Comparison of ENCODE assay signal across 23 cellular contexts in genomic region chr19:6098574-6098973, GRCh38. TPM values are rescaled to one million over a fixed set of nuclear protein-coding genes. Genes with fewer than 3 reads are reported as not detected.
A peak's percentile ranks its signal among the peaks of the same experiment; 100 is the strongest.
DNase-seq lines count a peak whose midpoint lies in the region; ATAC-seq and TF ChIP-seq lines count a peak whose summit lies in the region.
"Had no signal": no experiment of that assay in that cellular context is flagged by ENCODE, and none has a peak within 500 bp of the region (broad histone marks: within the 10 kb centered on the region; RNA-seq: fewer than 3 reads in every experiment).

No MANE protein-coding gene starts in this region.

- H3K56ac ChIP-seq in mesendoderm (ENCODE audit: low read length), result no peak overlapping the region

- H3K4me1 ChIP-seq in gastroesophageal sphincter (peaks cover 21 to 94% (median 48%) of the 10 kb centered on the region in 3 donors), tibial nerve (peaks cover 0 to 62% (median 7%) of the 10 kb centered on the region in 4 donors), mesendoderm (ENCODE audit: control insufficient read depth, low read depth, low read length) (no peaks in the 10 kb centered on the region)

- no peak overlapping the region for H2BK120ac ChIP-seq in mesendoderm (ENCODE audit: low read depth, low read length)

- peaks cover 9% of the 10 kb centered on the region for H3K27me3 Mint-ChIP-seq in nephron progenitor cell (ENCODE audit: low read depth, poor library complexity)
- H3K27me3 Mint-ChIP-seq: effector memory CD8-positive, alpha-beta T cell; naive B cell had no signal

- no peaks in the 10 kb centered on the region for H3K79me2 ChIP-seq in mesendoderm (ENCODE audit: control insufficient read depth, insufficient read depth, low read length)

- no peak for TF ChIP-seq CTCF in gastroesophageal sphincter (IDR thresholded peaks at IDR 0.05)
- no peak for TF ChIP-seq CTCF in nephron progenitor cell (IDR thresholded peaks at IDR 0.05)
- no peak for TF ChIP-seq CTCF in tibial nerve (IDR thresholded peaks at IDR 0.05)

- H3K36me3 ChIP-seq in gastroesophageal sphincter (no peaks in the 10 kb centered on the region), tibial nerve (no peaks in the 10 kb centered on the region), mesendoderm (ENCODE audit: control insufficient read depth, insufficient read depth, low read length) (no peaks in the 10 kb centered on the region)
- H3K36me3 ChIP-seq: Peyer's patch had no signal

- H3K27ac Mint-ChIP-seq in nephron progenitor cell, result peak overlapping the region; percentile 83
- H3K27ac Mint-ChIP-seq: effector memory CD8-positive, alpha-beta T cell; naive B cell had no signal

- no peak overlapping the region for H3K18ac ChIP-seq in mesendoderm (ENCODE audit: low read length)

- peaks cover 13% of the 10 kb centered on the region for H3K36me3 Mint-ChIP-seq in nephron progenitor cell (ENCODE audit: low read depth)

- no peak overlapping the region for H2BK15ac ChIP-seq in mesendoderm (replicated peaks; ENCODE audit: low read depth)

- H3K9me3 Mint-ChIP-seq in nephron progenitor cell, result peaks cover 12% of the 10 kb centered on the region

- no peak overlapping the region for H2AK5ac ChIP-seq in mesendoderm (ENCODE audit: low read length)

- H3K27ac ChIP-seq in caudate nucleus (ENCODE audit: low read depth, low read length) (peak overlapping the region; percentile 80), gastroesophageal sphincter (peak overlapping the region; percentile 72 to 97 (median 92)), tibial nerve (peak overlapping the region; percentile 46 to 80 (median 72)), mesendoderm (ENCODE audit: low read depth, low read length) (no peak overlapping the region)

- no peak overlapping the region for H4K8ac ChIP-seq in mesendoderm (ENCODE audit: low read depth, low read length)

- no peak overlapping the region for H2BK5ac ChIP-seq in mesendoderm (ENCODE audit: low read length)

- H3K4me1 Mint-ChIP-seq in nephron progenitor cell, result peaks cover 46% of the 10 kb centered on the region

- DNase-seq in caudate nucleus (lab: John Stamatoyannopoulos, UW) (peak in 5 of 61 donors; percentile 5 to 41 (median 20)), nephron progenitor cell (no peak), tibial nerve (ENCODE audit: low spot score in 2 of 2) (no peak), mesendoderm (no peak), islet precursor cell (no peak)
- no peak for DNase-seq in activated CD4-positive, alpha-beta T cell treated with anti-CD3 and anti-CD28 coated beads for 48 hours
- DNase-seq: activated CD4-positive, alpha-beta T cell treated with anti-CD3 and anti-CD28 coated beads for 1 hour; central memory CD4-positive, alpha-beta T cell; COR-L47; effector memory CD8-positive, alpha-beta T cell; IMR-90; left cardiac atrium; naive B cell; NCI-H1694 treated with DMSO at 0.1 percent for 48 hours; Peyer's patch; posterior cingulate gyrus; stimulated activated CD4-positive, alpha-beta T cell treated with anti-CD3 and anti-CD28 coated beads, Interleukin-12 subunit alpha, Interleukin-12 subunit beta, amount 100 ng/mL, for 4 hours had no signal

- H3K4me3 ChIP-seq in gastroesophageal sphincter (no peak overlapping the region), tibial nerve (no peak overlapping the region), mesendoderm (ENCODE audit: low read length) (no peak overlapping the region)
- H3K4me3 ChIP-seq: Peyer's patch had no signal

- TF ChIP-seq POLR2A in gastroesophageal sphincter (IDR thresholded peaks at IDR 0.05), result no peak
- no peak for TF ChIP-seq POLR2A in tibial nerve (IDR thresholded peaks at IDR 0.05)

- no peak overlapping the region for H3K23ac ChIP-seq in mesendoderm (ENCODE audit: low read length)

- H3K9me3 ChIP-seq in gastroesophageal sphincter, result no peaks in the 10 kb centered on the region
- H3K9me3 ChIP-seq in tibial nerve, result no peaks in the 10 kb centered on the region
- H3K9me3 ChIP-seq: Peyer's patch had no signal

- ATAC-seq in gastroesophageal sphincter, result peak; percentile 51
- ATAC-seq: effector memory CD8-positive, alpha-beta T cell; SK-N-SH treated with all-trans-retinoic acid at 6 μM for 48 hours had no signal

- H3K9ac ChIP-seq in mesendoderm (ENCODE audit: low read length), result no peak overlapping the region

- no peak overlapping the region for H3K4me3 Mint-ChIP-seq in nephron progenitor cell
- H3K4me3 Mint-ChIP-seq: effector memory CD8-positive, alpha-beta T cell had no signal

- H3K4me2 ChIP-seq in mesendoderm (ENCODE audit: low read length), result no peak overlapping the region

- H4K5ac ChIP-seq in mesendoderm (ENCODE audit: low read length), result no peak overlapping the region

- no peak for TF ChIP-seq EP300 in gastroesophageal sphincter (IDR thresholded peaks at IDR 0.05)
- TF ChIP-seq EP300 in tibial nerve (IDR thresholded peaks at IDR 0.05), result peak in 1 of 2 donors; percentile 51

- no peak overlapping the region for H3K4ac ChIP-seq in mesendoderm (ENCODE audit: low read depth, low read length)

- H3K27me3 ChIP-seq in gastroesophageal sphincter (no peaks in the 10 kb centered on the region), tibial nerve (no peaks in the 10 kb centered on the region), mesendoderm (ENCODE audit: insufficient read depth, low read length, poor library complexity) (no peaks in the 10 kb centered on the region)
- H3K27me3 ChIP-seq: Peyer's patch had no signal

- WGBS in gastroesophageal sphincter (ENCODE audit: low coverage in 1 of 2), 2 donors, result 21 to 28% methylated on average over 3 to 5 of the region's 5 CpGs
- 15 to 19% methylated on average over 5 of the region's 5 CpGs for WGBS in tibial nerve, 2 donors
- no CpG with 5 or more reads among the region's 5 CpGs for WGBS in mesendoderm (ENCODE audit: extremely low coverage, insufficient coverage, low lambda C conversion rate)

- H3K79me1 ChIP-seq in mesendoderm (ENCODE audit: low read length), result no peaks in the 10 kb centered on the region

RNA-seq across cellular contexts. Expression of gene RFX2, which starts 11.7 kb away (rescaled TPM):
- total RNA-seq in gastroesophageal sphincter, result 10 to 100 TPM; 18.7 to 49.1 (median 37.6) TPM
- 10 to 100 TPM; 12.6 to 17.3 (median 15.0) TPM for total RNA-seq in tibial nerve
- 2.2 TPM for polyA plus RNA-seq in mesendoderm (2013, experiment 1 of 2)
- 2.3 TPM for polyA plus RNA-seq in mesendoderm (2013, experiment 2 of 2)

RNA-seq across cellular contexts. Expression of gene ACSBG2, which starts 36.9 kb away (rescaled TPM):
- total RNA-seq in gastroesophageal sphincter, result 1 to 10 TPM in 2 of 4 donors, under 1 TPM in 1, not detected in 1; 0.47 to 2.0 (median 1.6) TPM
- total RNA-seq in tibial nerve, result not detected
- not detected for polyA plus RNA-seq in mesendoderm (2013, experiment 1 of 2)
- not detected for polyA plus RNA-seq in mesendoderm (2013, experiment 2 of 2)
- total RNA-seq: fibroblast of villous mesenchyme, H4, IMR-90, left cardiac atrium, MCF 10A, urinary bladder had no signal
- polyA plus RNA-seq: IMR-90, urinary bladder had no signal
